15 cellular contexts compared by ENCODE assay signal in the genomic region with DNA sequence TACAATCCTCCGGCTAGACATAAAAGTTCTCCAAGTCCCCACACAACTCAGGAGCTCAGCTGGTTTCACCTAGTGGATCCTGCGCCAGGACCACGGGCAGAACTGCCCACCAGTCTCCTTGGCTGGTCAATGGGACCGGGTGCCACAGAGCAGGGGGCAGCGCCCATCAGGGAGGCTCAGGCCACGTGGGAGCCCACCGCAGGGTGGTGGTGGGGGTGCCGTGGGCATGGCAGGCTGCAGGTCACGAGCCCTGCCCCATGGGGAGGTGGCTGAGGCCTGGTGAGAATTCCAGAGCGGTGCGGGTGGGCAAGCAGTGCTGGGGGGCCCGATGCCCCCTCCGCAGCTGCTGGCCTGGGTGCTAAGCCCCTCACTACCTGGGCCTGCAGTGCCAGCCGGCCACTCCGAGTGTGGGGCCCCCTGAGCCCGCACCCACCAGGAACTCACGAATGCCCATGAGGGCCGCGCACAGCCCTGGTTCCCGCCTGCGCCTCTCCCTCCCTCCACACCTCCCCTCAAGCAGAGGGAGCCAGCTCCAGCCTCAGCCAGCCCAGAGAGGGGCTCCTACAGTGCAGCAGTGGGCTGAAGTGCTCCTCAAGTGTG.
"Had no signal": no experiment of that assay in that cellular context is flagged by ENCODE, and none has a peak within 500 bp of the region (broad histone marks: within the 10 kb centered on the region; RNA-seq: fewer than 3 reads in every experiment).

No MANE protein-coding gene starts in this region.

- H3K27ac Mint-ChIP-seq: naive thymus-derived CD8-positive, alpha-beta T cell; nephron; stimulated activated effector memory CD8-positive, alpha-beta T cell treated with anti-CD3 and anti-CD28 coated beads, Interleukin-12 subunit alpha, Interleukin-12 subunit beta, amount 100 ng/mL, for 72 hours; stimulated activated naive CD8-positive, alpha-beta T cell treated with anti-CD3 and anti-CD28 coated beads, Interleukin-15, Interleukin-2, amounts not matched to agents 100 ng/mL and 50 ng/mL, for 24 hours; type B pancreatic cell had no signal

- H3K4me1 Mint-ChIP-seq: naive thymus-derived CD8-positive, alpha-beta T cell; nephron; stimulated activated effector memory CD8-positive, alpha-beta T cell treated with anti-CD3 and anti-CD28 coated beads, Interleukin-12 subunit alpha, Interleukin-12 subunit beta, amount 100 ng/mL, for 72 hours had no signal

- H3K36me3 Mint-ChIP-seq: naive thymus-derived CD8-positive, alpha-beta T cell; stimulated activated effector memory CD8-positive, alpha-beta T cell treated with anti-CD3 and anti-CD28 coated beads, Interleukin-12 subunit alpha, Interleukin-12 subunit beta, amount 100 ng/mL, for 72 hours; type B pancreatic cell had no signal

- H3K4me3 Mint-ChIP-seq: naive thymus-derived CD8-positive, alpha-beta T cell; nephron; neural crest cell; stimulated activated effector memory CD8-positive, alpha-beta T cell treated with anti-CD3 and anti-CD28 coated beads, Interleukin-12 subunit alpha, Interleukin-12 subunit beta, amount 100 ng/mL, for 72 hours; stimulated activated naive CD8-positive, alpha-beta T cell treated with anti-CD3 and anti-CD28 coated beads, Interleukin-15, Interleukin-2, amounts not matched to agents 100 ng/mL and 50 ng/mL, for 24 hours; type B pancreatic cell had no signal

- H3K27me3 Mint-ChIP-seq: naive thymus-derived CD8-positive, alpha-beta T cell; stimulated activated naive CD8-positive, alpha-beta T cell treated with anti-CD3 and anti-CD28 coated beads, Interleukin-15, Interleukin-2, amounts not matched to agents 100 ng/mL and 50 ng/mL, for 24 hours had no signal

- ATAC-seq: left lung; naive thymus-derived CD8-positive, alpha-beta T cell; pancreas; psoas muscle; stimulated activated effector memory CD8-positive, alpha-beta T cell treated with anti-CD3 and anti-CD28 coated beads, Interleukin-12 subunit alpha, Interleukin-12 subunit beta, amount 100 ng/mL, for 72 hours had no signal

- DNase-seq: head of caudate nucleus; hippocampal formation; naive thymus-derived CD8-positive, alpha-beta T cell; nucleus accumbens; right lobe of liver; stimulated activated CD4-positive, alpha-beta T cell treated with anti-CD3 and anti-CD28 coated beads, Interleukin-4, amount 100 ng/mL, for 24 hours; substantia nigra had no signal
